ENCODE assay signal across 8 cellular contexts in genomic region chr11:129881570-129882170, GRCh38. TPM values are rescaled to one million over a fixed set of nuclear protein-coding genes. Genes with fewer than 3 reads are reported as not detected.
DNase-seq lines count a peak whose midpoint lies in the region; ATAC-seq, FAIRE-seq and TF ChIP-seq lines count a peak whose summit lies in the region.

No MANE protein-coding gene starts in this region.

- H3K27me3 ChIP-seq in A673 (replicated peaks; ENCODE audit: insufficient read depth, low read depth, low read length, poor library complexity) (no peaks in the 10 kb centered on the region), pancreas (no peaks in the 10 kb centered on the region)

- DNase-seq in A673 (ENCODE audit: low spot score) = peak; percentile 51
- no peak for DNase-seq in GM12864 (ENCODE audit: low read depth)
- peak; percentile 14 for DNase-seq in HK-2 (ENCODE audit: unreplicated experiment)
- peak; percentile 66 for DNase-seq in dermis blood vessel endothelial cell
- DNase-seq in pancreas = no peak
- no peak for DNase-seq in MV-4-11 (lab: John Stamatoyannopoulos, UW)
- no peak for DNase-seq in omental fat pad (ENCODE audit: low spot score)

- CTCF ChIA-PET in A673 (lab: Charles Lee) = interaction anchor here (0.6 to 1.4 kb wide), 3 partner anchors 48 to 302 kb away, joined by 3 to 34 read pairs (median 5); no protein-coding TSS in a partner anchor

- no TSS peak for BruUV-seq in A673 (replicated peaks; lab: Mats Ljungman, UMichigan)

- POLR2A ChIA-PET in A673 (lab: Charles Lee; ENCODE audit: low non-redundant PET) = no interaction called here

- FAIRE-seq in pancreas (lab: Jason Lieb, UNC) = no peak

- intact Hi-C loops in A673 (cut with micrococcal nuclease; ENCODE audit: unreplicated experiment) (no loop called here), pancreas (cut with DNase I) (no loop called here)

- peak in 3 of 4 donors; percentile 37 to 60 (median 57) for ATAC-seq in pancreas
- ATAC-seq in omental fat pad (ENCODE audit: low FRiP score) = no peak

- WGBS in pancreas, 2 donors = 73 to 76% methylated on average over 9 of the region's 9 CpGs

- H3K27ac ChIP-seq in A673 (ENCODE audit: low read depth, low read length, poor library complexity, severe bottlenecking) = no peak overlapping the region
- no peak overlapping the region for H3K27ac ChIP-seq in VCaP
- H3K27ac ChIP-seq in pancreas = no peak overlapping the region

- H3K9me3 ChIP-seq in A673 (ENCODE audit: low read depth, low read length, poor library complexity, severe bottlenecking) = no peaks in the 10 kb centered on the region
- no peaks in the 10 kb centered on the region for H3K9me3 ChIP-seq in pancreas

- H3K4me1 ChIP-seq in A673 (ENCODE audit: insufficient read depth, low read length, poor library complexity, severe bottlenecking) (no peaks in the 10 kb centered on the region), pancreas (no peaks in the 10 kb centered on the region)

- H3K4me3 ChIP-seq in A673 (ENCODE audit: low read depth, low read length, poor library complexity, severe bottlenecking) = no peak overlapping the region
- no peak overlapping the region for H3K4me3 ChIP-seq in GM12864 (ENCODE audit: low read depth, low read length)
- H3K4me3 ChIP-seq in pancreas = no peak overlapping the region

- H3K36me3 ChIP-seq in A673 (ENCODE audit: insufficient read depth, low read length, poor library complexity, severe bottlenecking) = peaks cover 93% of the 10 kb centered on the region
- peaks cover 2 to 98% (median 33%) of the 10 kb centered on the region in 3 donors for H3K36me3 ChIP-seq in pancreas

- TF ChIP-seq CTCF in A673 (conservative IDR thresholded peaks at IDR 0.05; ENCODE audit: low read depth, low read length) (peak; percentile 63), GM12864 (IDR thresholded peaks at IDR 0.05; ENCODE audit: low read depth, low read length, missing control alignments) (peak; percentile 73), VCaP (conservative IDR thresholded peaks at IDR 0.05) (peak; percentile 85), pancreas (IDR thresholded peaks at IDR 0.05) (peak in 2 of 4 donors; percentile 27 to 36), omental fat pad (IDR thresholded peaks at IDR 0.05) (no peak)

RNA-seq across cellular contexts. Expression of gene NFRKB, which starts 13.7 kb away (rescaled TPM):
- total RNA-seq in A673 (2021) (53.6 and 54.5 TPM in 2 replicates), dermis blood vessel endothelial cell (28.9 and 33.4 TPM in 2 replicates), pancreas (10 to 100 TPM; 11.0 to 18.3 (median 12.6) TPM), omental fat pad (10 to 100 TPM; 24.5 to 35.0 (median 27.2) TPM)
- 10 to 100 TPM; 12.6 to 13.2 TPM for polyA plus RNA-seq in pancreas

Comparison
In these comparisons a context has a peak if more than half of its experiments do, and no peak if none do; other contexts are left out.
1. DNase-seq: peak in A673 (single experiment), HK-2 (single experiment) and dermis blood vessel endothelial cell (single experiment); none in GM12864 (single experiment), pancreas (0 of 6), MV-4-11 (single experiment) and omental fat pad (single experiment).
2. CTCF ChIP-seq: peak in A673 (single experiment), GM12864 (single experiment) and VCaP (single experiment); none in omental fat pad (0 of 3).